ENCODE assay signal across 10 cellular contexts in genomic region chr17:69869667-69870066, GRCh38.
DNase-seq lines count a peak whose midpoint lies in the region; ATAC-seq and TF ChIP-seq lines count a peak whose summit lies in the region.
"Had no signal": no experiment of that assay in that cellular context is flagged by ENCODE, and none has a peak within 500 bp of the region (broad histone marks: within the 10 kb centered on the region; RNA-seq: fewer than 3 reads in every experiment).

No MANE protein-coding gene starts in this region.

- TF ChIP-seq CTCF in mucosa of descending colon (IDR thresholded peaks at IDR 0.05): no peak

- H3K9ac ChIP-seq in HUES48 (ENCODE audit: low read depth, low read length): no peak overlapping the region

- DNase-seq in G401 (ENCODE audit: low spot score) (peak; percentile 16), mucosa of descending colon (no peak), SKM-1 treated with dmso at 0.1 percent for 144 hours (lab: John Stamatoyannopoulos, UW; ENCODE audit: unreplicated experiment) (no peak)
- DNase-seq in activated effector memory CD4-positive, alpha-beta T cell treated with Interleukin-2 at 50 U/mL for 16 hours: no peak
- DNase-seq: NCI-H1092, sigmoid colon had no signal

- peaks cover 21% of the 10 kb centered on the region for H3K4me1 ChIP-seq in HUES48 (ENCODE audit: control insufficient read depth, insufficient read depth, low read length)
- H3K4me1 ChIP-seq in mucosa of descending colon (ENCODE audit: low read depth): no peaks in the 10 kb centered on the region
- H3K4me1 ChIP-seq: sigmoid colon had no signal

- no peaks in the 10 kb centered on the region for H3K9me3 ChIP-seq in HUES48 (ENCODE audit: control insufficient read depth, insufficient read depth, low read length)
- H3K9me3 ChIP-seq in mucosa of descending colon: no peaks in the 10 kb centered on the region

- in situ Hi-C loops in G401 (cut with HindIII; ENCODE audit: low sequenced_read_pairs): no loop called here

- no peaks in the 10 kb centered on the region for H3K27me3 ChIP-seq in HUES48 (ENCODE audit: control insufficient read depth, insufficient read depth, low read length)
- H3K27me3 ChIP-seq: sigmoid colon had no signal

- intact Hi-C loops in mucosa of descending colon (cut with DNase I, micrococcal nuclease): no loop called here

- peak overlapping the region; percentile 85 for H3K27ac ChIP-seq in HUES48 (ENCODE audit: low read depth, low read length)
- H3K27ac ChIP-seq: sigmoid colon had no signal

- H3K4me3 ChIP-seq in HUES48 (ENCODE audit: low read depth, low read length): no peak overlapping the region
- no peak overlapping the region for H3K4me3 ChIP-seq in mucosa of descending colon
- H3K4me3 ChIP-seq: sigmoid colon had no signal

- ATAC-seq in GM19438 (IDR thresholded peaks at IDR 0.05; ENCODE audit: low read depth, unreplicated experiment) (peak; percentile 77), HG02852 (IDR thresholded peaks at IDR 0.05; ENCODE audit: unreplicated experiment) (peak; percentile 88), mucosa of descending colon (no peak), HG03135 (IDR thresholded peaks at IDR 0.05; ENCODE audit: unreplicated experiment) (no peak)

- H3K36me3 ChIP-seq in HUES48 (ENCODE audit: control insufficient read depth, insufficient read depth, low read length): no peaks in the 10 kb centered on the region
- H3K36me3 ChIP-seq in mucosa of descending colon (ENCODE audit: low read depth): no peaks in the 10 kb centered on the region
- H3K36me3 ChIP-seq: sigmoid colon had no signal

Comparison
In these comparisons a context has a peak if more than half of its experiments do, and no peak if none do; other contexts are left out.
1. ATAC-seq: peak in GM19438 (single experiment) and HG02852 (single experiment); none in mucosa of descending colon (single experiment) and HG03135 (single experiment).